ENCODE assay signal across 20 cellular contexts in genomic region chr2:39175391-39175790, GRCh38. TPM values are rescaled to one million over a fixed set of nuclear protein-coding genes. Genes with fewer than 3 reads are reported as not detected.
DNase-seq lines count a peak whose midpoint lies in the region; ATAC-seq and TF ChIP-seq lines count a peak whose summit lies in the region.
"Had no signal": no experiment of that assay in that cellular context is flagged by ENCODE, and none has a peak within 500 bp of the region (broad histone marks: within the 10 kb centered on the region; RNA-seq: fewer than 3 reads in every experiment).

No MANE protein-coding gene starts in this region.

- H3K4me1 ChIP-seq in heart left ventricle: no peaks in the 10 kb centered on the region
- H3K4me1 ChIP-seq: BE2C had no signal

- intact Hi-C loops in heart left ventricle (cut with DNase I): no loop called here

- no peak for TF ChIP-seq POLR2A in heart left ventricle (IDR thresholded peaks at IDR 0.05)

- DNase-seq in LHCN-M2 (ENCODE audit: low read depth) (peak; percentile 25), NCI-H526 (lab: John Stamatoyannopoulos, UW) (peak; percentile 27 to 41), amniotic epithelial cell (ENCODE audit: low read depth) (peak; percentile 25), fibroblast of gingiva (ENCODE audit: low read depth) (peak; percentile 41), heart left ventricle (no peak)
- no peak for DNase-seq in effector CD4-positive, alpha-beta T cell
- no peak for DNase-seq in activated T-cell treated with anti-CD3 and anti-CD28 coated beads, Interleukin-2, amount 50 U/mL, for 1 hour
- DNase-seq: ACHN; BE2C; C1 segment of cervical spinal cord; CD4-positive, CD25-positive, alpha-beta regulatory T cell; CD8-positive, alpha-beta memory T cell; COR-L47; DMS153; DMS79; GDM1; HFFc6 had no signal

- H3K27me3 ChIP-seq in heart left ventricle: no peaks in the 10 kb centered on the region
- H3K27me3 ChIP-seq: BE2C had no signal

- H3K4me3 ChIP-seq in heart left ventricle: no peak overlapping the region
- H3K4me3 ChIP-seq: GM23338 had no signal

- no peak for ATAC-seq in heart left ventricle
- ATAC-seq: GM23338, HCT116 had no signal

- no peak overlapping the region for H3K27ac ChIP-seq in heart left ventricle
- H3K27ac ChIP-seq: HL-60 had no signal

- WGBS in heart left ventricle, 4 donors: 56 to 59% (median 58%) methylated on average over 2 of the region's 2 CpGs

- H3K36me3 ChIP-seq in heart left ventricle: no peaks in the 10 kb centered on the region
- H3K36me3 ChIP-seq: BE2C had no signal

- H3K9me3 ChIP-seq in heart left ventricle: no peaks in the 10 kb centered on the region
- H3K9me3 ChIP-seq: BE2C had no signal

- no peak for TF ChIP-seq CTCF in heart left ventricle (IDR thresholded peaks at IDR 0.05)

RNA-seq across cellular contexts. Expression of gene SOS1, which starts 54.5 kb away (rescaled TPM):
- 12.7 and 16.8 TPM in 2 replicates for total RNA-seq in LHCN-M2 (2014; rRNA removed)
- polyA plus RNA-seq in LHCN-M2 (2012): 4.8 TPM
- total RNA-seq in heart left ventricle: 10 to 100 TPM; 17.6 to 54.5 (median 29.5) TPM
- polyA plus RNA-seq in heart left ventricle: 10 to 100 TPM in 1 of 2 donors, 1 to 10 TPM in 1; 4.7 to 12.7 TPM

Comparison
In these comparisons a context has a peak if more than half of its experiments do, and no peak if none do; other contexts are left out.
1. DNase-seq: peak in LHCN-M2 (single experiment), NCI-H526 (2 of 2), amniotic epithelial cell (single experiment) and fibroblast of gingiva (single experiment); none in effector CD4-positive, alpha-beta T cell (single experiment), activated T-cell treated with anti-CD3 and anti-CD28 coated beads, Interleukin-2, amount 50 U/mL, for 1 hour (single experiment) and heart left ventricle (0 of 5).